Comparison of ENCODE assay signal across 8 cellular contexts in genomic region chr3:105369501-105370371, GRCh38. TPM values are rescaled to one million over a fixed set of nuclear protein-coding genes. Genes with fewer than 3 reads are reported as not detected.
DNase-seq lines count a peak whose midpoint lies in the region; TF ChIP-seq lines count a peak whose summit lies in the region.

No MANE protein-coding gene starts in this region.

- in situ Hi-C loops in G401 (cut with HindIII; ENCODE audit: low sequenced_read_pairs) = no loop called here

- H3K4me1 ChIP-seq in SJCRH30 (no peaks in the 10 kb centered on the region), right atrium auricular region (peaks cover 0 to 34% of the 10 kb centered on the region in 2 donors)

- H3K9me3 ChIP-seq in SJCRH30 (replicated peaks) (no peaks in the 10 kb centered on the region), right atrium auricular region (no peaks in the 10 kb centered on the region)

- H3K27me3 ChIP-seq in SJCRH30 (no peaks in the 10 kb centered on the region; the same call in 1 of the 2 replicates), right atrium auricular region (no peaks in the 10 kb centered on the region)

- peak; percentile 48 for DNase-seq in G401 (ENCODE audit: low spot score)
- DNase-seq in GOT3 (lab: John Stamatoyannopoulos, UW) = peak; percentile 27
- DNase-seq in SJCRH30 = peak; percentile 34 to 41
- peak; percentile 53 for DNase-seq in amniotic stem cell (lab: John Stamatoyannopoulos, UW)
- peak; percentile 72 for DNase-seq in right atrium auricular region (ENCODE audit: low spot score)
- peak; percentile 34 to 92 (median 66) for DNase-seq in posterior cingulate gyrus
- no peak for DNase-seq in 8988T

- H3K36me3 ChIP-seq in SJCRH30 (no peaks in the 10 kb centered on the region), right atrium auricular region (no peaks in the 10 kb centered on the region)

- intact Hi-C loops in posterior cingulate gyrus (cut with DNase I) = loop anchor here (5.0 to 10.0 kb wide), 3 partner anchors 498 to 1265 kb away; partner anchors contain the start of gene CBLB

- TF ChIP-seq CTCF in LNCAP (IDR thresholded peaks at IDR 0.05) = peak; percentile 90
- TF ChIP-seq CTCF in right atrium auricular region (IDR thresholded peaks at IDR 0.05) = peak in 1 of 2 donors; percentile 67

- peak overlapping the region; percentile 53 for H3K4me3 ChIP-seq in SJCRH30
- H3K4me3 ChIP-seq in right atrium auricular region = peak overlapping the region; percentile 43 to 60

- H3K27ac ChIP-seq in SJCRH30 (no peak overlapping the region), right atrium auricular region (peak overlapping the region; percentile 25 to 67)

RNA-seq across cellular contexts. Expression of gene ALCAM, which starts 3.0 kb away (rescaled TPM):
- total RNA-seq in G401 (2014; rRNA removed; shearing (Covaris generic)) = 0.24 and 0.49 TPM in 2 replicates
- total RNA-seq in SJCRH30 (2014; rRNA removed; shearing (Covaris generic)) = 0.46 and 0.85 TPM in 2 replicates
- 10 to 100 TPM in 1 of 2 donors, 1 to 10 TPM in 1; 3.3 to 16.5 TPM for total RNA-seq in right atrium auricular region
